In the genomic region with DNA sequence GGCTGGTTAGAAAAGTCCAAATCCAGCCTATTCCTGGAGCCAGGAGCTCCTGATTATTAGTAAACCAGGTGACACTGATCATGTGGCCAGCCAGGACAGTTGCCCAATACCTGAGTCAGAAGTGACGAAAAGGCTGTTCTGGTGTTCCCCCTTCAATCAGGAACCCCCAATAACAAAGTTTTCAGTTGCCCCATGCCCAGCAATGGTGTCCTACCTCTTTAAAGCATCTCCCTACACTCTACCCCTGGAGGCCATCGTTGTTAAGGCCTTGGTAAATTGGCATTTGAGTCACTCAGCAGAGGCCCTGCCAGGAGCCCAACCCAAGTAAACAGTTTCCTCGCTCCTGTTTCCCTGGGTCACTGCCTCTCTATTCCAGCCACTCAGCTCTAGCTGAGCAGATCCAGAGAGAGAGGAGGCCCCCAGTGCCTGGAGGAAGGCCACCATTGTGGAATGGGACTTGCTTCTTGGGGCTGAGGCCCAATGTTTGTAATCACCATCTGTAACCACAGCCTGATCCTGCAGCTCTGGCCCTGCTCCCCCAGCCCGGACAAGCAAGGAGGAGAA, we compare ENCODE assay signal across 6 cellular contexts. TPM values are rescaled to one million over a fixed set of nuclear protein-coding genes. Genes with fewer than 3 reads are reported as not detected.
DNase-seq lines count a peak whose midpoint lies in the region; ATAC-seq lines count a peak whose summit lies in the region.

No MANE protein-coding gene starts in this region.

- H3K27ac ChIP-seq in CD4-positive, alpha-beta memory T cell (ENCODE audit: low read depth, low read length) = peak overlapping the region; percentile 20

- peaks cover 38% of the 10 kb centered on the region for H3K36me3 ChIP-seq in CD4-positive, alpha-beta memory T cell (ENCODE audit: insufficient read depth, low read length)

- H3K27me3 ChIP-seq in CD4-positive, alpha-beta memory T cell (ENCODE audit: insufficient read depth, low read length) = no peaks in the 10 kb centered on the region

- H3K4me1 Mint-ChIP-seq in CD4-positive, alpha-beta memory T cell = peaks cover 41 to 79% (median 66%) of the 10 kb centered on the region in 4 donors
- H3K4me1 Mint-ChIP-seq in activated naive CD8-positive, alpha-beta T cell treated with anti-CD3 and anti-CD28 coated beads for 36 hours = peaks cover 53% of the 10 kb centered on the region
- H3K4me1 Mint-ChIP-seq in memory B cell = peaks cover 22% of the 10 kb centered on the region

- H3K36me3 Mint-ChIP-seq in CD4-positive, alpha-beta memory T cell = peaks cover 34 to 52% of the 10 kb centered on the region in 2 donors
- H3K36me3 Mint-ChIP-seq in activated naive CD8-positive, alpha-beta T cell treated with anti-CD3 and anti-CD28 coated beads for 36 hours = peaks cover 10% of the 10 kb centered on the region
- peaks cover 31% of the 10 kb centered on the region for H3K36me3 Mint-ChIP-seq in memory B cell

- H3K9me3 ChIP-seq in CD4-positive, alpha-beta memory T cell (ENCODE audit: control insufficient read depth in 1 of 2, low read length in 2 of 2) = no peaks in the 10 kb centered on the region

- no peak for ATAC-seq in memory B cell (ENCODE audit: low read depth)

- DNase-seq in CD4-positive, alpha-beta memory T cell = no peak
- DNase-seq in activated naive CD8-positive, alpha-beta T cell treated with anti-CD3 and anti-CD28 coated beads for 36 hours = no peak
- DNase-seq in memory B cell (ENCODE audit: low spot score in 2 of 2) (no peak), ecto neural progenitor cell (ENCODE audit: low spot score) (no peak), NCI-H2227 (lab: John Stamatoyannopoulos, UW; ENCODE audit: unreplicated experiment) (no peak)
- no peak for DNase-seq in activated CD4-positive, alpha-beta T cell treated with anti-CD3 and anti-CD28 coated beads, Interleukin-2, amount 50 U/mL, for 4 hours

- peak overlapping the region in 3 of 8 donors; percentile 5 to 76 (median 75) for H3K4me3 Mint-ChIP-seq in CD4-positive, alpha-beta memory T cell
- no peak overlapping the region for H3K4me3 Mint-ChIP-seq in activated naive CD8-positive, alpha-beta T cell treated with anti-CD3 and anti-CD28 coated beads for 36 hours
- H3K4me3 Mint-ChIP-seq in memory B cell = no peak overlapping the region

- H3K27me3 Mint-ChIP-seq in CD4-positive, alpha-beta memory T cell = no peaks in the 10 kb centered on the region
- H3K27me3 Mint-ChIP-seq in activated naive CD8-positive, alpha-beta T cell treated with anti-CD3 and anti-CD28 coated beads for 36 hours = no peaks in the 10 kb centered on the region
- H3K27me3 Mint-ChIP-seq in memory B cell = no peaks in the 10 kb centered on the region

- H3K4me1 ChIP-seq in CD4-positive, alpha-beta memory T cell (ENCODE audit: insufficient read depth, low read length) = peaks cover 71% of the 10 kb centered on the region

- peak overlapping the region in 6 of 7 donors; percentile 27 to 97 (median 94) for H3K27ac Mint-ChIP-seq in CD4-positive, alpha-beta memory T cell
- H3K27ac Mint-ChIP-seq in activated naive CD8-positive, alpha-beta T cell treated with anti-CD3 and anti-CD28 coated beads for 36 hours = peak overlapping the region; percentile 86
- H3K27ac Mint-ChIP-seq in memory B cell = peak overlapping the region; percentile 77

- intact Hi-C loops in CD4-positive, alpha-beta memory T cell (cut with micrococcal nuclease) = no loop called here

- no peaks in the 10 kb centered on the region for H3K9me3 Mint-ChIP-seq in CD4-positive, alpha-beta memory T cell
- H3K9me3 Mint-ChIP-seq in activated naive CD8-positive, alpha-beta T cell treated with anti-CD3 and anti-CD28 coated beads for 36 hours = no peaks in the 10 kb centered on the region
- no peaks in the 10 kb centered on the region for H3K9me3 Mint-ChIP-seq in memory B cell

- POLR2A ChIA-PET in CD4-positive, alpha-beta memory T cell (lab: Charles Lee; ENCODE audit: partially characterized antibody) = interaction anchor here (0.9 to 3.0 kb wide), 6 partner anchors 9 to 58 kb away, joined by 3 to 41 read pairs (median 5); partner anchors contain the start of genes ARHGAP1, ATG13, HARBI1 and ZNF408

- CTCF ChIA-PET in CD4-positive, alpha-beta memory T cell (lab: Charles Lee; ENCODE audit: partially characterized antibody) = interaction anchor here (1.1 to 2.3 kb wide), 2 partner anchors 24 to 82 kb away, joined by 3 to 11 read pairs; partner anchors contain the start of gene AMBRA1

- no peak overlapping the region for H3K4me3 ChIP-seq in CD4-positive, alpha-beta memory T cell (ENCODE audit: low read length in 2 of 2)

RNA-seq across cellular contexts. Expression of gene ARHGAP1, which starts 25.0 kb away (rescaled TPM):
- 10 to 100 TPM; 61.3 to 72.2 TPM for total RNA-seq in CD4-positive, alpha-beta memory T cell
- 10 to 100 TPM; 39.0 to 85.8 TPM for polyA plus RNA-seq in CD4-positive, alpha-beta memory T cell
- 10 to 100 TPM; 45.1 to 46.8 TPM for total RNA-seq in activated naive CD8-positive, alpha-beta T cell treated with anti-CD3 and anti-CD28 coated beads for 36 hours

RNA-seq across cellular contexts. Expression of gene ZNF408, which starts 25.5 kb away (rescaled TPM):
- 10 to 100 TPM; 18.9 to 20.0 TPM for total RNA-seq in CD4-positive, alpha-beta memory T cell
- polyA plus RNA-seq in CD4-positive, alpha-beta memory T cell = 10 to 100 TPM in 1 of 2 donors, 1 to 10 TPM in 1; 5.7 to 12.7 TPM
- 10 to 100 TPM; 12.9 to 15.1 TPM for total RNA-seq in activated naive CD8-positive, alpha-beta T cell treated with anti-CD3 and anti-CD28 coated beads for 36 hours

RNA-seq across cellular contexts. Expression of gene F2, which starts 43.6 kb away (rescaled TPM):
- total RNA-seq in CD4-positive, alpha-beta memory T cell = not detected
- not detected for polyA plus RNA-seq in CD4-positive, alpha-beta memory T cell
- total RNA-seq in activated naive CD8-positive, alpha-beta T cell treated with anti-CD3 and anti-CD28 coated beads for 36 hours = not detected

RNA-seq across cellular contexts. Expression of gene ATG13, which starts 58.0 kb away (rescaled TPM):
- 10 to 100 TPM; 86.0 to 96.2 TPM for total RNA-seq in CD4-positive, alpha-beta memory T cell
- polyA plus RNA-seq in CD4-positive, alpha-beta memory T cell = 10 to 100 TPM; 64.2 to 66.0 TPM
- 10 to 100 TPM; 49.2 to 51.4 TPM for total RNA-seq in activated naive CD8-positive, alpha-beta T cell treated with anti-CD3 and anti-CD28 coated beads for 36 hours

RNA-seq across cellular contexts. Expression of gene HARBI1, which starts 58.3 kb away (rescaled TPM):
- total RNA-seq in CD4-positive, alpha-beta memory T cell = 1 to 10 TPM; 7.2 to 9.4 TPM
- polyA plus RNA-seq in CD4-positive, alpha-beta memory T cell = 10 to 100 TPM in 1 of 2 donors, 1 to 10 TPM in 1; 8.7 to 10.6 TPM
- total RNA-seq in activated naive CD8-positive, alpha-beta T cell treated with anti-CD3 and anti-CD28 coated beads for 36 hours = 1 to 10 TPM; 2.6 to 4.5 TPM
